In the genomic region with DNA sequence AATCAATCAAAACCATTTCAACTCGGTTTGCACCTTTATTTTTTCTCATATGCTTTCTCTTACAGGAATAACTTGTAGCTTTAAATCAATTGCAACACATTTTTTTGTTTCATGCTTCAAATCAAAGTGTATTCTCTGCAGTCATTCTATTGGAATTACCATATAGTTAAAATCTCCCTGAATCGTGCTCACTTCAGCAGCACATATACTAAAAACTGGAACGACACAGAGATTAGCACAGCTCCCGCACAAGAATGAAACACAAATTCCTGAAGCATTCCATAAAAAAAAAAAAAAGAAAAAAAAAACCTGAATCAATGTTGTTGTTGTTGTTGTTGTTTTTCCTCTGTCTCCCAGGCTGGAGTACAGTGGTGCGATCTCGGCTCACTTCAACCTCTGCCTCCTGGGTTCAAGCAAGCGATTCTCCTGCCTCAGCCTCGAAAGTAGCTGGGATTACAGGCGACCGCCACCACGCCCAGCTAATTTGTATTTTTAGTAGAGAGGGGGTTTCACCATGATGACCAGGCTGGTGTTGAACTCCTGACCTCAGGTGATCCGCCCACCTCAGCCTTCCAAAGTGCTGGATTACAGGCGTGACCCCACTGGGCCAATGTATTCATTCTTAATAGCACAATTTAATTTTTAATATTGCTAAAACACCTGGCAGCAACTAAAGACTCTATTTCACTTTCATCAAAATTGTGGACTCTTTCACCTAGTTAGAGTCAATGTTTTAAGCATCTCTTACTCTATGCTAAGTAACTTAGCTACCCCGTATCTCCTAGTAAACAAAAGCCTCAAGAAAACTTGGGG, we compare ENCODE assay signal across 9 cellular contexts. TPM values are rescaled to one million over a fixed set of nuclear protein-coding genes. Genes with fewer than 3 reads are reported as not detected.
DNase-seq lines count a peak whose midpoint lies in the region; ATAC-seq and TF ChIP-seq lines count a peak whose summit lies in the region.
"Had no signal": no experiment of that assay in that cellular context is flagged by ENCODE, and none has a peak within 500 bp of the region (broad histone marks: within the 10 kb centered on the region; RNA-seq: fewer than 3 reads in every experiment).

No MANE protein-coding gene starts in this region.

- peak overlapping the region; percentile 82 for H3K9ac ChIP-seq in iPS-18a (ENCODE audit: low read length)

- intact Hi-C loops in activated CD8-positive, alpha-beta T cell treated with anti-CD3 and anti-CD28 coated beads for 36 hours (cut with micrococcal nuclease), result no loop called here

- no peak for DNase-seq in activated T-cell treated with anti-CD3 and anti-CD28 coated beads, Interleukin-2, amount 50 U/mL, for 24 hours
- no peak for DNase-seq in activated T-cell treated with anti-CD3 and anti-CD28 coated beads, Interleukin-2, amount 50 U/mL, for 48 hours
- peak; percentile 20 for DNase-seq in activated CD8-positive, alpha-beta T cell treated with anti-CD3 and anti-CD28 coated beads for 36 hours
- DNase-seq in suprapubic skin (ENCODE audit: low spot score in 2 of 2) (no peak), LoVo (ENCODE audit: low spot score) (no peak)
- DNase-seq: DMS 273 treated with DMSO at 0.1 percent for 48 hours had no signal

- POLR2A ChIA-PET in activated CD8-positive, alpha-beta T cell treated with anti-CD3 and anti-CD28 coated beads for 36 hours (lab: Charles Lee), result interaction anchor here (0.8 to 1.1 kb wide), 2 partner anchors 9 to 53 kb away, joined by 3 read pairs; no protein-coding TSS in a partner anchor

- H3K27ac ChIP-seq in iPS-18a (ENCODE audit: low read length) (no peak overlapping the region), suprapubic skin (no peak overlapping the region)

- TF ChIP-seq EP300 in suprapubic skin (IDR thresholded peaks at IDR 0.05), result no peak

- no peak for TF ChIP-seq POLR2A in suprapubic skin (IDR thresholded peaks at IDR 0.05)

- peaks cover 40% of the 10 kb centered on the region for H3K36me3 Mint-ChIP-seq in activated T-cell treated with anti-CD3 and anti-CD28 coated beads, Interleukin-2, amount 50 U/mL, for 24 hours (ENCODE audit: low read depth)
- peaks cover 14% of the 10 kb centered on the region for H3K36me3 Mint-ChIP-seq in activated CD8-positive, alpha-beta T cell treated with anti-CD3 and anti-CD28 coated beads for 36 hours (ENCODE audit: low read depth)

- H3K27me3 Mint-ChIP-seq in activated T-cell treated with anti-CD3 and anti-CD28 coated beads, Interleukin-2, amount 50 U/mL, for 24 hours, result no peaks in the 10 kb centered on the region
- no peaks in the 10 kb centered on the region for H3K27me3 Mint-ChIP-seq in activated CD8-positive, alpha-beta T cell treated with anti-CD3 and anti-CD28 coated beads for 36 hours

- peaks cover 10% of the 10 kb centered on the region for H3K36me3 ChIP-seq in iPS-18a (ENCODE audit: control insufficient read depth, low read depth, low read length)
- peaks cover 19% of the 10 kb centered on the region for H3K36me3 ChIP-seq in suprapubic skin

- H3K4me1 Mint-ChIP-seq in activated T-cell treated with anti-CD3 and anti-CD28 coated beads, Interleukin-2, amount 50 U/mL, for 24 hours (ENCODE audit: low read depth), result peaks cover 25% of the 10 kb centered on the region
- peaks cover 21% of the 10 kb centered on the region for H3K4me1 Mint-ChIP-seq in activated CD8-positive, alpha-beta T cell treated with anti-CD3 and anti-CD28 coated beads for 36 hours (ENCODE audit: low read depth)

- peak overlapping the region; percentile 96 for H3K27ac Mint-ChIP-seq in activated T-cell treated with anti-CD3 and anti-CD28 coated beads, Interleukin-2, amount 50 U/mL, for 24 hours
- peak overlapping the region; percentile 52 for H3K27ac Mint-ChIP-seq in activated CD8-positive, alpha-beta T cell treated with anti-CD3 and anti-CD28 coated beads for 36 hours

- H3K9me3 Mint-ChIP-seq in activated T-cell treated with anti-CD3 and anti-CD28 coated beads, Interleukin-2, amount 50 U/mL, for 24 hours, result no peaks in the 10 kb centered on the region
- H3K9me3 Mint-ChIP-seq in activated CD8-positive, alpha-beta T cell treated with anti-CD3 and anti-CD28 coated beads for 36 hours, result no peaks in the 10 kb centered on the region

- 57% methylated on average over 14 of the region's 14 CpGs for whole genome bisulfite sequencing in suprapubic skin

- peak overlapping the region; percentile 93 for H3K4me3 Mint-ChIP-seq in activated T-cell treated with anti-CD3 and anti-CD28 coated beads, Interleukin-2, amount 50 U/mL, for 24 hours
- H3K4me3 Mint-ChIP-seq in activated CD8-positive, alpha-beta T cell treated with anti-CD3 and anti-CD28 coated beads for 36 hours, result peak overlapping the region; percentile 87

- H3K27me3 ChIP-seq in iPS-18a (ENCODE audit: control insufficient read depth, insufficient read depth, low read length), result no peaks in the 10 kb centered on the region
- no peaks in the 10 kb centered on the region for H3K27me3 ChIP-seq in suprapubic skin

- TF ChIP-seq CTCF in activated CD8-positive, alpha-beta T cell treated with anti-CD3 and anti-CD28 coated beads for 36 hours (IDR thresholded peaks at IDR 0.05), result no peak
- no peak for TF ChIP-seq CTCF in suprapubic skin (IDR thresholded peaks at IDR 0.05)

- peak overlapping the region; percentile 83 for H3K4me3 ChIP-seq in iPS-18a (ENCODE audit: low read length)
- H3K4me3 ChIP-seq in suprapubic skin, result peak overlapping the region; percentile 79

- CTCF ChIA-PET in activated CD8-positive, alpha-beta T cell treated with anti-CD3 and anti-CD28 coated beads for 36 hours (lab: Charles Lee), result interaction anchor here (1.1 kb wide), 2 partner anchors 60 to 266 kb away, joined by 3 read pairs; no protein-coding TSS in a partner anchor

- no peak for ATAC-seq in activated CD8-positive, alpha-beta T cell treated with anti-CD3 and anti-CD28 coated beads for 36 hours
- ATAC-seq in GM21723 (IDR thresholded peaks at IDR 0.05; ENCODE audit: unreplicated experiment) (no peak), HG02610 (IDR thresholded peaks at IDR 0.05; ENCODE audit: unreplicated experiment) (no peak)

- H3K4me1 ChIP-seq in iPS-18a (ENCODE audit: control insufficient read depth, low read depth, low read length), result no peaks in the 10 kb centered on the region
- H3K4me1 ChIP-seq in suprapubic skin, result peaks cover 23% of the 10 kb centered on the region

- H3K9me3 ChIP-seq in iPS-18a (ENCODE audit: control insufficient read depth, low read depth, low read length) (no peaks in the 10 kb centered on the region), suprapubic skin (no peaks in the 10 kb centered on the region)

RNA-seq across cellular contexts. Expression of a gene that starts 1.5 kb away (rescaled TPM):
- total RNA-seq in activated CD8-positive, alpha-beta T cell treated with anti-CD3 and anti-CD28 coated beads for 36 hours, result 100 to 1,000 TPM; 110 to 115 TPM
- total RNA-seq in suprapubic skin, result 100 to 1,000 TPM; 207 to 306 (median 243) TPM

RNA-seq across cellular contexts. Expression of a gene that starts 26.3 kb away (rescaled TPM):
- total RNA-seq in activated CD8-positive, alpha-beta T cell treated with anti-CD3 and anti-CD28 coated beads for 36 hours, result under 1 TPM in 1 of 2 experiments, not detected in 1; 0.27 TPM
- total RNA-seq in suprapubic skin, result not detected

RNA-seq across cellular contexts. Expression of a gene that starts 47.2 kb away (rescaled TPM):
- total RNA-seq in activated CD8-positive, alpha-beta T cell treated with anti-CD3 and anti-CD28 coated beads for 36 hours, result 10 to 100 TPM in 1 of 2 experiments, 1 to 10 TPM in 1; 9.7 to 10.4 TPM
- 10 to 100 TPM in 3 of 4 donors, 1 to 10 TPM in 1; 8.8 to 14.5 (median 11.9) TPM for total RNA-seq in suprapubic skin

RNA-seq across cellular contexts. Expression of a gene that starts 48.5 kb away (rescaled TPM):
- total RNA-seq in activated CD8-positive, alpha-beta T cell treated with anti-CD3 and anti-CD28 coated beads for 36 hours, result 10 to 100 TPM; 50.6 to 54.7 TPM
- 10 to 100 TPM; 27.1 to 45.5 (median 38.5) TPM for total RNA-seq in suprapubic skin

RNA-seq across cellular contexts. Expression of a gene that starts 48.7 kb away (rescaled TPM):
- 10 to 100 TPM; 20.5 to 22.8 TPM for total RNA-seq in activated CD8-positive, alpha-beta T cell treated with anti-CD3 and anti-CD28 coated beads for 36 hours
- 10 to 100 TPM; 16.3 to 40.6 (median 21.6) TPM for total RNA-seq in suprapubic skin
